23 cellular contexts compared by ENCODE assay signal in genomic region chr2:4258563-4258962, GRCh38.
DNase-seq lines count a peak whose midpoint lies in the region; TF ChIP-seq lines count a peak whose summit lies in the region.
"Had no signal": no experiment of that assay in that cellular context is flagged by ENCODE, and none has a peak within 500 bp of the region (broad histone marks: within the 10 kb centered on the region; RNA-seq: fewer than 3 reads in every experiment).

No MANE protein-coding gene starts in this region.

- H3K9me2 ChIP-seq in SK-N-SH: no peaks in the 10 kb centered on the region

- H3K9me3 ChIP-seq in SJCRH30 (replicated peaks) (no peaks in the 10 kb centered on the region), SK-N-SH (no peaks in the 10 kb centered on the region)
- H3K9me3 ChIP-seq: upper lobe of left lung had no signal

- H3K27me3 ChIP-seq in SJCRH30 (no peaks in the 10 kb centered on the region), SK-N-SH (ENCODE audit: insufficient read depth) (no peaks in the 10 kb centered on the region)
- H3K27me3 ChIP-seq: upper lobe of left lung had no signal

- H3F3A ChIP-seq in SK-N-SH (replicated peaks; ENCODE audit: insufficient read depth): no peaks in the 10 kb centered on the region

- 0% methylated on average over 1 of the region's 1 CpG for WGBS in SK-N-SH (ENCODE audit: low lambda C conversion rate)

- TF ChIP-seq CTCF in SK-N-SH (IDR thresholded peaks at IDR 0.05): no peak

- CTCF ChIA-PET in SK-N-SH (lab: Yijun Ruan, JAX): no interaction called here

- no peak overlapping the region for H2AFZ ChIP-seq in SK-N-SH (ENCODE audit: low read depth)
- H2AFZ ChIP-seq: PC-9 had no signal

- POLR2A ChIA-PET in SK-N-SH (lab: Yijun Ruan, JAX): no interaction called here

- no peak overlapping the region for H3K9ac ChIP-seq in SK-N-SH

- peak in 2 of 3 experiments; percentile 24 to 30 for DNase-seq in NCI-H1417 (lab: John Stamatoyannopoulos, UW)
- DNase-seq in NCI-H1417 treated with DMSO at 0.1 percent for 48 hours (lab: John Stamatoyannopoulos, UW): no peak
- peak; percentile 78 for DNase-seq in NCI-H146 (lab: John Stamatoyannopoulos, UW)
- peak in 1 of 2 experiments; percentile 83 for DNase-seq in SJCRH30
- DNase-seq in kidney glomerular epithelial cell (lab: John Stamatoyannopoulos, UW): peak; percentile 55
- DNase-seq in stimulated activated CD4-positive, alpha-beta T cell treated with anti-CD3 and anti-CD28 coated beads, Interleukin-15, amount 100 ng/mL, for 24 hours: no peak
- no peak for DNase-seq in AG08395 (ENCODE audit: low spot score)
- no peak for DNase-seq in SK-N-SH
- DNase-seq: 8988T; activated CD8-positive, alpha-beta T cell treated with anti-CD3 and anti-CD28 coated beads, Interleukin-2, amount 10 ng/mL, durations not matched to agents 7 days and 5 days; activated naive CD4-positive, alpha-beta T cell treated with anti-CD3 and anti-CD28 coated beads for 36 hours; activated T-cell treated with anti-CD3 and anti-CD28 coated beads, Interleukin-2, amount 50 U/mL, for 4 hours; foreskin melanocyte; GDM1; left colon; NCI-H1092 treated with DMSO at 0.1 percent for 48 hours; NCI-H526 treated with DMSO at 0.1 percent for 48 hours; stimulated activated CD4-positive, alpha-beta T cell treated with anti-CD3 and anti-CD28 coated beads, Interleukin-4, amount 100 ng/mL, for 24 hours; T-helper 9 cell; upper lobe of left lung had no signal

- H3K27ac ChIP-seq in SJCRH30 (peak overlapping the region; percentile 10; the same call in 1 of the 2 replicates), SK-N-SH (ENCODE audit: low read depth in 2 of 2, low read length in 1 of 2) (no peak overlapping the region)
- H3K27ac ChIP-seq: PC-9, upper lobe of left lung had no signal

- no peak for TF ChIP-seq EP300 in SK-N-SH (IDR thresholded peaks at IDR 0.05; ENCODE audit: borderline replicate concordance in 1 of 2, low read depth in 1 of 2, low read length in 1 of 2)

- no peaks in the 10 kb centered on the region for H4K20me1 ChIP-seq in SK-N-SH (ENCODE audit: insufficient read depth)

- H3K36me3 ChIP-seq in SJCRH30 (no peaks in the 10 kb centered on the region), SK-N-SH (replicated peaks in 1 of 2; ENCODE audit: control insufficient read depth in 1 of 2, insufficient read depth in 2 of 2, low read length in 1 of 2) (no peaks in the 10 kb centered on the region)
- H3K36me3 ChIP-seq: upper lobe of left lung had no signal

- H3K4me3 ChIP-seq in SJCRH30 (no peak overlapping the region), SK-N-SH (ENCODE audit: low read depth in 2 of 2, low read length in 1 of 2) (no peak overlapping the region)
- H3K4me3 ChIP-seq: GM23338, PC-9, smooth muscle cell, upper lobe of left lung had no signal

- no peaks in the 10 kb centered on the region for H3K79me2 ChIP-seq in SK-N-SH (ENCODE audit: insufficient read depth)

- no peak overlapping the region for H3K4me2 ChIP-seq in SK-N-SH
- H3K4me2 ChIP-seq: GM23338, PC-9, smooth muscle cell had no signal

- TF ChIP-seq RAD21 in SK-N-SH (IDR thresholded peaks at IDR 0.05; ENCODE audit: low read length): no peak

- peaks cover 29% of the 10 kb centered on the region for H3K4me1 ChIP-seq in SJCRH30
- no peaks in the 10 kb centered on the region; a peak in 1 of 4 replicates for H3K4me1 ChIP-seq in SK-N-SH (ENCODE audit: control insufficient read depth in 1 of 2, insufficient read depth in 2 of 2, low read depth in 1 of 2, low read length in 1 of 2)
- H3K4me1 ChIP-seq: upper lobe of left lung had no signal

TF ChIP-seq in SK-N-SH, 30 proteins besides CTCF, POLR2A, EP300 and RAD21:
- no peak for TF ChIP-seq GATA2 (CRISPR knock-in tag; IDR thresholded peaks at IDR 0.05)
- no peak for TF ChIP-seq FOSL2 (IDR thresholded peaks at IDR 0.05; ENCODE audit: borderline replicate concordance, low read depth)
- no peak for TF ChIP-seq SMC3 (IDR thresholded peaks at IDR 0.05; ENCODE audit: low read depth, low read length)
- TF ChIP-seq REST (IDR thresholded peaks at IDR 0.05; ENCODE audit: low read depth, low read length): no peak
- TF ChIP-seq NFIC (IDR thresholded peaks at IDR 0.05; ENCODE audit: borderline replicate concordance): no peak
TF ChIP-seq in SK-N-SH: peak in this region for 0.

Comparison
In these comparisons a context has a peak if more than half of its experiments do, and no peak if none do; other contexts are left out.
1. DNase-seq: peak in NCI-H1417 (2 of 3), NCI-H146 (single experiment) and kidney glomerular epithelial cell (single experiment); none in NCI-H1417 treated with DMSO at 0.1 percent for 48 hours (single experiment), stimulated activated CD4-positive, alpha-beta T cell treated with anti-CD3 and anti-CD28 coated beads, Interleukin-15, amount 100 ng/mL, for 24 hours (single experiment), AG08395 (single experiment) and SK-N-SH (single experiment).